Comparison of ENCODE assay signal across 1 cellular context in genomic region chr12:57477710-57478681, GRCh38.
TF ChIP-seq lines count a peak whose summit lies in the region.

No MANE protein-coding gene starts in this region.

TF ChIP-seq in GM23338, 12 proteins besides CTCF, POLR2A, EP300 and RAD21 (continued from another document):
- TF ChIP-seq ZNF462 (CRISPR knock-in tag; IDR thresholded peaks at IDR 0.05) (no peak), EZH2phosphoT487 (IDR thresholded peaks at IDR 0.05; ENCODE audit: unreplicated experiment) (no peak), REST (IDR thresholded peaks at IDR 0.05; ENCODE audit: unreplicated experiment) (no peak), EZH2 (IDR thresholded peaks at IDR 0.05; ENCODE audit: low read depth, unreplicated experiment) (no peak)
